Comparison of ENCODE assay signal across 8 cellular contexts in the genomic region with DNA sequence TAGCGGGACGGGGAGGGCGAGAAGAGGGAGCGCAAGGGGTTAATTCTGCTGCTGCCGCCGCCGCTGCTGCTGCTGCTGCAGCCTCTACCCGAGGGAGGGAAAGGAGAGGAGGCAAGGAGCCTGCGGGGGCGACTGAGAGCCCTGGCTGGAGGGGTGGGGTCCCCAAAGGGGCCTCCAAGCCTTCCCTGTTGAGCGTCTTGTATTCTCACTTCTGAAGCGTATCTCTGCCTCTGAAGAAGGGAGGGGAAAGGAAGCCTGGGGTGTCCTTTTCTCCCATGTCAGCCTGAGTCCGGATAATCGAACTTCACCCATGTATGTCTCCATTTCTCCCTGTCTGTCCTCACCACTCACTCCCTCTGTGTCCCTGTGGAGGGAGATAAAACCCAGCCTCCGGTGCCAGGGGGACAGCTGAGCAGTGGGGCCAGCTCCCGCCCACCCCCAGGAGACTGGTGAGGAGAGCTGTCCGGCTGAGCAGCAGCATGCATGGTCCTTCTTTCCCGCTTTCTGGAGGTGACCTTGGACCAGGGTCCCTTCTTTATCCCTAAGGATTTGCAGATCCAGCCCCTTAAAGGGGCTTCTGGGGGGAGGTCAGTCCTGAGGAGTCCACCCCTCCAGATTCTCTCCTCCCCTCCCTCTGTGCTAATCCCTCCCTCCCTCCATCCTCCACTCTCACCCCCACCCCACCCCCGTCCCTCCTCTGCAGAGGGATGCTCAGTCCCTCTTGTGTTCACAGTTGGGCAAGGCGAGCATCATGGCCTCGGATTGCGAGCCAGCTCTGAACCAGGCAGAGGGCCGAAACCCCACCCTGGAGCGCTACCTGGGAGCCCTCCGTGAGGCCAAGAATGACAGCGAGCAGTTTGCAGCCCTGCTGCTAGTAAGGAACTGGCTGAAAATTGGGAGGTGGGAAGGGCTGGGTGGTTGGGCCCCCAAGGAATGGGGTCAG. TPM values are rescaled to one million over a fixed set of nuclear protein-coding genes. Genes with fewer than 3 reads are reported as not detected.
DNase-seq lines count a peak whose midpoint lies in the region; ATAC-seq and TF ChIP-seq lines count a peak whose summit lies in the region.

No MANE protein-coding gene starts in this region.

- peaks cover 6% of the 10 kb centered on the region; the same call in 1 of the 2 replicates for H4K20me1 ChIP-seq in SK-N-SH (ENCODE audit: insufficient read depth)

- POLR2A ChIA-PET in SK-N-SH (lab: Yijun Ruan, JAX): interaction anchor here (0.7 to 0.8 kb wide), 2 partner anchors 10 to 149 kb away, joined by 3 read pairs; no protein-coding TSS in a partner anchor

- TF ChIP-seq CTCF in SK-N-SH (IDR thresholded peaks at IDR 0.05): no peak

- ATAC-seq in GM21367 (IDR thresholded peaks at IDR 0.05; ENCODE audit: unreplicated experiment): no peak
- ATAC-seq in HG02870 (IDR thresholded peaks at IDR 0.05; ENCODE audit: unreplicated experiment): no peak

- peak overlapping the region; percentile 88 to 89 for H3K4me3 ChIP-seq in SK-N-SH (ENCODE audit: low read depth in 2 of 2, low read length in 1 of 2)
- H3K4me3 ChIP-seq in endocrine pancreas (ENCODE audit: control insufficient read depth, insufficient read depth, low read length): peak overlapping the region; percentile 48
- H3K4me3 ChIP-seq in neuron (ENCODE audit: low read length): peak overlapping the region; percentile 69

- no peak for TF ChIP-seq EP300 in SK-N-SH (IDR thresholded peaks at IDR 0.05; ENCODE audit: borderline replicate concordance in 1 of 2, low read depth in 1 of 2, low read length in 1 of 2)

- H3K9me2 ChIP-seq in SK-N-SH: no peaks in the 10 kb centered on the region

- 36% methylated on average over 21 of the region's 26 CpGs for WGBS in SK-N-SH (ENCODE audit: low lambda C conversion rate)

- H3K36me3 ChIP-seq in SK-N-SH (replicated peaks in 1 of 2; ENCODE audit: control insufficient read depth in 1 of 2, insufficient read depth in 2 of 2, low read length in 1 of 2) (peaks cover 5 to 31% of the 10 kb centered on the region in 2 experiments), endocrine pancreas (ENCODE audit: control insufficient read depth, insufficient read depth, low read length) (no peaks in the 10 kb centered on the region), neuron (ENCODE audit: insufficient read depth, low read length) (peaks cover 22% of the 10 kb centered on the region)

- CTCF ChIA-PET in SK-N-SH (lab: Yijun Ruan, JAX): interaction anchor here (3.7 to 8.2 kb wide), 3 partner anchors 10 to 168 kb away, joined by 17 to 81 read pairs (median 20); no protein-coding TSS in a partner anchor

- DNase-seq in NCI-H82 (lab: John Stamatoyannopoulos, UW) (peak; percentile 79), NCI-H82 treated with DMSO at 0.1 percent for 48 hours (lab: John Stamatoyannopoulos, UW; ENCODE audit: unreplicated experiment) (no peak), SK-N-SH (peak; percentile 82), NCI-H446 (lab: John Stamatoyannopoulos, UW) (no peak)

- peaks cover 4 to 38% of the 10 kb centered on the region in 2 experiments; a peak in 3 of 4 replicates for H3K4me1 ChIP-seq in SK-N-SH (ENCODE audit: control insufficient read depth in 1 of 2, insufficient read depth in 2 of 2, low read depth in 1 of 2, low read length in 1 of 2)
- peaks cover 11% of the 10 kb centered on the region for H3K4me1 ChIP-seq in endocrine pancreas (ENCODE audit: control insufficient read depth, insufficient read depth, low read length)
- peaks cover 42% of the 10 kb centered on the region for H3K4me1 ChIP-seq in neuron (ENCODE audit: insufficient read depth, low read length)

- H3K9ac ChIP-seq in SK-N-SH (peak overlapping the region; percentile 84), endocrine pancreas (ENCODE audit: control insufficient read depth, insufficient read depth, low read length) (peak overlapping the region; percentile 78)

- TF ChIP-seq RAD21 in SK-N-SH (IDR thresholded peaks at IDR 0.05; ENCODE audit: low read length): peak; percentile 11; the same call in 1 of the 2 replicates

- H2AFZ ChIP-seq in SK-N-SH (ENCODE audit: low read depth): no peak overlapping the region; the same call in 1 of the 2 replicates
- H2AFZ ChIP-seq in neuron (ENCODE audit: low read depth, low read length): no peak overlapping the region

- H3K27ac ChIP-seq in SK-N-SH (ENCODE audit: low read depth in 2 of 2, low read length in 1 of 2): peak overlapping the region; percentile 86 to 91; a peak in 3 of 4 replicates

- H3K79me2 ChIP-seq in SK-N-SH (ENCODE audit: insufficient read depth): peaks cover 44% of the 10 kb centered on the region

- H3K9me3 ChIP-seq in SK-N-SH (no peaks in the 10 kb centered on the region), endocrine pancreas (ENCODE audit: control insufficient read depth, low read length) (no peaks in the 10 kb centered on the region), neuron (ENCODE audit: low read length) (no peaks in the 10 kb centered on the region)

- H3K4me2 ChIP-seq in SK-N-SH: peak overlapping the region; percentile 74

- no peaks in the 10 kb centered on the region for H3K27me3 ChIP-seq in SK-N-SH (ENCODE audit: insufficient read depth)
- H3K27me3 ChIP-seq in endocrine pancreas (ENCODE audit: control insufficient read depth, insufficient read depth, low read length): no peaks in the 10 kb centered on the region
- H3K27me3 ChIP-seq in neuron (ENCODE audit: insufficient read depth, low read length): no peaks in the 10 kb centered on the region

- peaks cover 12% of the 10 kb centered on the region for H3F3A ChIP-seq in SK-N-SH (replicated peaks; ENCODE audit: insufficient read depth)

TF ChIP-seq in SK-N-SH, 30 proteins besides CTCF, POLR2A, EP300 and RAD21:
- TF ChIP-seq NFIC (IDR thresholded peaks at IDR 0.05; ENCODE audit: borderline replicate concordance): no peak
- no peak for TF ChIP-seq YY1 (IDR thresholded peaks at IDR 0.05; ENCODE audit: low read depth)
- TF ChIP-seq NRF1 (IDR thresholded peaks at IDR 0.05; ENCODE audit: low read depth, low read length): no peak
- TF ChIP-seq CHD2 (IDR thresholded peaks at IDR 0.05; ENCODE audit: low read length, partially characterized antibody): no peak
- TF ChIP-seq FOSL2 (IDR thresholded peaks at IDR 0.05; ENCODE audit: borderline replicate concordance, low read depth): no peak
- no peak for TF ChIP-seq IRF3 (IDR thresholded peaks at IDR 0.05; ENCODE audit: low read depth, low read length)
- no peak for TF ChIP-seq SMC3 (IDR thresholded peaks at IDR 0.05; ENCODE audit: low read depth, low read length)
- TF ChIP-seq, protein P1, sequence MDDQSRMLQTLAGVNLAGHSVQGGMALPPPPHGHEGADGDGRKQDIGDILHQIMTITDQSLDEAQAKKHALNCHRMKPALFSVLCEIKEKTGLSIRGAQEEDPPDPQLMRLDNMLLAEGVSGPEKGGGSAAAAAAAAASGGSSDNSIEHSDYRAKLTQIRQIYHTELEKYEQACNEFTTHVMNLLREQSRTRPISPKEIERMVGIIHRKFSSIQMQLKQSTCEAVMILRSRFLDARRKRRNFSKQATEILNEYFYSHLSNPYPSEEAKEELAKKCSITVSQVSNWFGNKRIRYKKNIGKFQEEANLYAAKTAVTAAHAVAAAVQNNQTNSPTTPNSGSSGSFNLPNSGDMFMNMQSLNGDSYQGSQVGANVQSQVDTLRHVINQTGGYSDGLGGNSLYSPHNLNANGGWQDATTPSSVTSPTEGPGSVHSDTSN (IDR thresholded peaks at IDR 0.05): no peak
- TF ChIP-seq JUND (IDR thresholded peaks at IDR 0.05): no peak
- no peak for TF ChIP-seq MEF2A (IDR thresholded peaks at IDR 0.05; ENCODE audit: borderline replicate concordance, low read depth)
- no peak for TF ChIP-seq TEAD4 (IDR thresholded peaks at IDR 0.05; ENCODE audit: borderline replicate concordance, insufficient read depth)

RNA-seq across cellular contexts. Expression of gene NCDN, which starts 1.0 kb away (rescaled TPM):
- polyA plus RNA-seq in SK-N-SH (2012; rRNA removed): 34.6 and 38.3 TPM in 2 replicates
- 18.1 and 26.1 TPM in 2 replicates for polyA plus RNA-seq in SK-N-SH (2012; cell fraction: cytosol; rRNA removed)
- 46.6 and 59.5 TPM in 2 replicates for polyA plus RNA-seq in SK-N-SH (2012; cell fraction: nucleus; rRNA removed)

RNA-seq across cellular contexts. Expression of gene KIAA0319L, which starts 1.4 kb away (rescaled TPM):
- polyA plus RNA-seq in SK-N-SH (2012; rRNA removed): 51.9 and 63.2 TPM in 2 replicates
- polyA plus RNA-seq in SK-N-SH (2012; cell fraction: cytosol; rRNA removed): 47.0 and 47.9 TPM in 2 replicates
- polyA plus RNA-seq in SK-N-SH (2012; cell fraction: nucleus; rRNA removed): 92.9 and 108 TPM in 2 replicates

RNA-seq across cellular contexts. Expression of gene TFAP2E, which starts 14.5 kb away (rescaled TPM):
- 0.59 and 0.68 TPM in 2 replicates for polyA plus RNA-seq in SK-N-SH (2012; rRNA removed)
- 0.27 and 0.30 TPM in 2 replicates for polyA plus RNA-seq in SK-N-SH (2012; cell fraction: cytosol; rRNA removed)
- polyA plus RNA-seq in SK-N-SH (2012; cell fraction: nucleus; rRNA removed): 5.1 and 5.9 TPM in 2 replicates

Comparison
In these comparisons a context has a peak if more than half of its experiments do, and no peak if none do; other contexts are left out.
1. DNase-seq: peak in NCI-H82 (single experiment) and SK-N-SH (single experiment); none in NCI-H82 treated with DMSO at 0.1 percent for 48 hours (single experiment) and NCI-H446 (0 of 2).
2. Peak in every context shown above with its lines, with median percentiles within 50 percentile points of each other: H3K4me3 ChIP-seq.